Comparison of ENCODE assay signal across 24 cellular contexts in the genomic region with DNA sequence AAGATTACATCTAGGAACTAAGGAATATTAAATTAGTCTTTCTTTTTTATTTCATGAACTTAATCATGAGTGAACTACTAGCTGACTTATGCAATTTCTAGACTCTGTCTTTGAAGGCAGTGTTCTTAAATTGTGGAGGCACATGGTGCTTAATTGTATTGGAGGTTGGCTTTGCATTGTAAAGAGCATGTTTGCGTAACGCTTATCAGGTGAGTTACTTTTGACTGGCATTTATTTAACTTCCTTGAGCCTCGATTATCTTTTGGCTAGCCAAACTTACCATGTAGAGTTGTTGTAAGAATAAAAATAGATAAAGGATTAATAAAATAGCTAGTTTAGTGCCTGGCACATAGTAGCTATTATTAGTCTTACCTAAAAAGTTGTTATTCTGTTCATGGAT.
"Had no signal": no experiment of that assay in that cellular context is flagged by ENCODE, and none has a peak within 500 bp of the region (broad histone marks: within the 10 kb centered on the region; RNA-seq: fewer than 3 reads in every experiment).

No MANE protein-coding gene starts in this region.

- H3K4me3 Mint-ChIP-seq: dendritic cell treated with granulocyte-macrophage colony-stimulating factor and Interleukin-4, amounts not matched to agents 40 ng/mL and 50 ng/mL, for 4 days; effector memory CD8-positive, alpha-beta T cell; endodermal cell had no signal

- H3K27ac ChIP-seq: colonic mucosa, coronary artery, epithelial cell of prostate, esophagus muscularis mucosa, esophagus squamous epithelium, foreskin keratinocyte, gastrocnemius medialis, gastroesophageal sphincter, heart left ventricle, heart right ventricle had no signal

- ATAC-seq: effector memory CD8-positive, alpha-beta T cell; esophagus mucosa; foreskin keratinocyte; gastrocnemius medialis; gastroesophageal sphincter; heart left ventricle; heart right ventricle had no signal

- DNase-seq: colonic mucosa; cortex of kidney; dermis blood vessel endothelial cell; dorsolateral prefrontal cortex; effector CD4-positive, alpha-beta T cell; effector CD8-positive, alpha-beta T cell; effector memory CD4-positive, alpha-beta T cell; effector memory CD8-positive, alpha-beta T cell; endodermal cell; erythroblast; esophagus squamous epithelium; foreskin fibroblast; foreskin keratinocyte; foreskin melanocyte; gastrocnemius medialis; glutamatergic neuron; heart left ventricle; heart right ventricle had no signal

- H3K27me3 Mint-ChIP-seq: dendritic cell treated with granulocyte-macrophage colony-stimulating factor and Interleukin-4, amounts not matched to agents 40 ng/mL and 50 ng/mL, for 4 days had no signal

- H3K27ac Mint-ChIP-seq: dendritic cell treated with granulocyte-macrophage colony-stimulating factor and Interleukin-4, amounts not matched to agents 40 ng/mL and 50 ng/mL, for 4 days; effector memory CD8-positive, alpha-beta T cell; endodermal cell had no signal
